Comparison of ENCODE assay signal across 28 cellular contexts in the genomic region with DNA sequence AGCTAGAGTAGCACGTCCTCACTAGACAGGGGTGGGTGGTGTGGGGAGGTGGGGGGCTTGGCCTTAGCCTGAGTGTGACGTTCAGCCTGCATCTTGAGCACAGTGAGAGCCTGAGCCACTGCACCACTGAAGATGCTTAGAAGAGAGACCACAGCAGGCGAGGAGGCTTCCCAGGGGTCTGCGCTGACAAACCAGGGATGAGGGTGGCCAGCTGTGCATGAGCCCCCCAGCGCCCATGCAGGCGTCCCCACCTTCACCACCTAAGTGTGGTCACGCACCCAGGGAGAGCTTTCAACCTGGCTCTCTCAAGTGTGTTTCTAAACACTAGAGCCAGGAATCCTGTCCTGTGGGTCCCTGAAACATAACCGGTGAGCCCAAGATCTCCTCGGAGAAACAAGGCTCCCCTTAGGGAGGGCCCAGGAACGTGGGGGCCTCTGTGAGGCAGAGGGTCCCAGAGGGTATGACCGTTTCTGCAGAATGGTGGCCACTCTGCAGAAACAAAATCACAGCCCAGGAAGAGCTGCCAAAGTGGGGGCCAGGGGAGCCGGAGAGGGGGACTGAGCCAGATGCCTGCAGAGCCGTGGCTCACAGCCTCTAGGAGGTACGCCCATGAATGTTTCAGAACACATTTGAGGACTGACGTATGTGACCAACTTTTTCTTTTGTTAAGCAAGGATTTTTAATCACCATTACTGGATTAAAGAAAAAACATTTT.
A peak's percentile ranks its signal among the peaks of the same experiment; 100 is the strongest.
DNase-seq lines count a peak whose midpoint lies in the region; ATAC-seq and TF ChIP-seq lines count a peak whose summit lies in the region.
"Had no signal": no experiment of that assay in that cellular context is flagged by ENCODE, and none has a peak within 500 bp of the region (broad histone marks: within the 10 kb centered on the region; RNA-seq: fewer than 3 reads in every experiment).

No MANE protein-coding gene starts in this region.

- H3K27me3 ChIP-seq in right cardiac atrium (ENCODE audit: control insufficient read depth, insufficient read depth) (no peaks in the 10 kb centered on the region), neuronal stem cell (ENCODE audit: control insufficient read depth in 3 of 3, insufficient read depth in 3 of 3, low read depth in 1 of 3, low read length in 3 of 3) (peaks cover 0 to 28% (median 0%) of the 10 kb centered on the region in 3 experiments)

- H3K23ac ChIP-seq in neuronal stem cell (ENCODE audit: low read depth, low read length, poor library complexity): no peak overlapping the region

- H3K9ac ChIP-seq in neuronal stem cell (ENCODE audit: low read depth, low read length, poor library complexity): no peak overlapping the region

- H2BK5ac ChIP-seq in neuronal stem cell (ENCODE audit: low read length): no peak overlapping the region

- H2BK15ac ChIP-seq in neuronal stem cell (ENCODE audit: low read length): no peak overlapping the region

- no peaks in the 10 kb centered on the region for H3K36me3 Mint-ChIP-seq in dendritic cell treated with granulocyte-macrophage colony-stimulating factor and Interleukin-4, amounts not matched to agents 40 ng/mL and 50 ng/mL, for 4 days (ENCODE audit: low read depth)
- no peaks in the 10 kb centered on the region for H3K36me3 Mint-ChIP-seq in type B pancreatic cell
- H3K36me3 Mint-ChIP-seq: CD14-positive monocyte; CD8-positive, alpha-beta memory T cell had no signal

- H3K4me3 ChIP-seq in right cardiac atrium (ENCODE audit: low read length) (no peak overlapping the region), neuronal stem cell (ENCODE audit: low read length in 2 of 2) (no peak overlapping the region)
- H3K4me3 ChIP-seq: GM23338 had no signal

- no peak overlapping the region for H2BK12ac ChIP-seq in neuronal stem cell (ENCODE audit: low read length)

- H3K4me1 ChIP-seq in right cardiac atrium (ENCODE audit: control insufficient read depth, insufficient read depth, low read length) (no peaks in the 10 kb centered on the region), neuronal stem cell (ENCODE audit: control insufficient read depth in 2 of 2, insufficient read depth in 1 of 2, low read depth in 1 of 2, low read length in 2 of 2) (peaks cover 0 to 8% of the 10 kb centered on the region in 2 donors)

- H3K79me1 ChIP-seq in neuronal stem cell (ENCODE audit: low read depth, low read length): no peaks in the 10 kb centered on the region

- H3K9me3 ChIP-seq in right cardiac atrium (ENCODE audit: control insufficient read depth, low read length): no peaks in the 10 kb centered on the region
- peaks cover 0 to 4% of the 10 kb centered on the region in 2 donors for H3K9me3 ChIP-seq in neuronal stem cell (replicated peaks in 1 of 2; ENCODE audit: control insufficient read depth in 2 of 2, insufficient read depth in 1 of 2, low read depth in 1 of 2, low read length in 2 of 2)
- H3K9me3 ChIP-seq: BE2C had no signal

- peaks cover 69% of the 10 kb centered on the region for H3K4me1 Mint-ChIP-seq in dendritic cell treated with granulocyte-macrophage colony-stimulating factor and Interleukin-4, amounts not matched to agents 40 ng/mL and 50 ng/mL, for 4 days (ENCODE audit: low read depth)
- peaks cover 19% of the 10 kb centered on the region for H3K4me1 Mint-ChIP-seq in type B pancreatic cell (ENCODE audit: unreplicated experiment)
- H3K4me1 Mint-ChIP-seq: CD14-positive monocyte; CD8-positive, alpha-beta memory T cell had no signal

- H2AFZ ChIP-seq in neuronal stem cell (ENCODE audit: low read length): no peak overlapping the region
- H2AFZ ChIP-seq: GM23338 had no signal

- intact Hi-C loops in left cardiac atrium (cut with DNase I) (no loop called here), right cardiac atrium (cut with DNase I) (no loop called here)
- intact Hi-C loops in dendritic cell treated with granulocyte-macrophage colony-stimulating factor and Interleukin-4, amounts not matched to agents 40 ng/mL and 50 ng/mL, for 4 days (cut with micrococcal nuclease): no loop called here

- 79% methylated on average over 15 of the region's 15 CpGs for WGBS in right cardiac atrium
- WGBS in neuronal stem cell (ENCODE audit: extremely low coverage in 2 of 2, insufficient read length in 2 of 2, insufficient replicate concordance in 1 of 2), 2 donors: no CpG with 5 or more reads among the region's 15 CpGs

- H3K9me3 Mint-ChIP-seq in dendritic cell treated with granulocyte-macrophage colony-stimulating factor and Interleukin-4, amounts not matched to agents 40 ng/mL and 50 ng/mL, for 4 days: peaks cover 17% of the 10 kb centered on the region
- no peaks in the 10 kb centered on the region for H3K9me3 Mint-ChIP-seq in type B pancreatic cell
- H3K9me3 Mint-ChIP-seq: CD8-positive, alpha-beta memory T cell had no signal

- H3K4me2 ChIP-seq in neuronal stem cell (ENCODE audit: insufficient read depth, low read length, poor library complexity, severe bottlenecking): no peak overlapping the region
- H3K4me2 ChIP-seq: GM23338 had no signal

- peaks cover 12% of the 10 kb centered on the region for H3K27me3 Mint-ChIP-seq in dendritic cell treated with granulocyte-macrophage colony-stimulating factor and Interleukin-4, amounts not matched to agents 40 ng/mL and 50 ng/mL, for 4 days
- H3K27me3 Mint-ChIP-seq in type B pancreatic cell: peaks cover 3% of the 10 kb centered on the region

- H3K27ac Mint-ChIP-seq in dendritic cell treated with granulocyte-macrophage colony-stimulating factor and Interleukin-4, amounts not matched to agents 40 ng/mL and 50 ng/mL, for 4 days: peak overlapping the region; percentile 55
- peak overlapping the region; percentile 74 for H3K27ac Mint-ChIP-seq in type B pancreatic cell
- H3K27ac Mint-ChIP-seq: CD8-positive, alpha-beta memory T cell; GM23338; H9 had no signal

- no peak for TF ChIP-seq CTCF in type B pancreatic cell (conservative IDR thresholded peaks at IDR 0.05)

- H3K4me3 Mint-ChIP-seq in dendritic cell treated with granulocyte-macrophage colony-stimulating factor and Interleukin-4, amounts not matched to agents 40 ng/mL and 50 ng/mL, for 4 days: no peak overlapping the region
- H3K4me3 Mint-ChIP-seq in type B pancreatic cell: peak overlapping the region; percentile 28
- H3K4me3 Mint-ChIP-seq: CD14-positive monocyte; CD8-positive, alpha-beta memory T cell; GM23338; H9 had no signal

- peak overlapping the region; percentile 67 for H3K14ac ChIP-seq in neuronal stem cell (ENCODE audit: low read length)

- no peak overlapping the region for H4K91ac ChIP-seq in neuronal stem cell (ENCODE audit: low read depth, low read length, poor library complexity)

- DNase-seq in left cardiac atrium (peak; percentile 8), right cardiac atrium (no peak), neuronal stem cell (ENCODE audit: low spot score) (no peak), type B pancreatic cell (ENCODE audit: extremely low spot score, unreplicated experiment) (no peak), NCI-H2171 (lab: John Stamatoyannopoulos, UW) (no peak), Kasumi-1 (lab: John Stamatoyannopoulos, UW) (no peak)
- DNase-seq: 8988T; ACHN; BE2C; CD8-positive, alpha-beta memory T cell; DMS 273 treated with DMSO at 0.1 percent for 48 hours; DMS79 treated with DMSO at 0.1 percent for 48 hours; H9; NCI-H1105; NCI-H146; NCI-H1930; NCI-H2107; NCI-H446; NCI-H524 treated with DMSO at 0.1 percent for 48 hours; NCI-H82; NK-92 treated with Interleukin-12 subunit alpha and Interleukin-12 subunit beta, amount 100 ng/mL, for 24 hours; SHP77 treated with DMSO at 0.1 percent for 48 hours had no signal

- no peak overlapping the region for H4K8ac ChIP-seq in neuronal stem cell (ENCODE audit: low read depth, low read length)

- peak overlapping the region; percentile 62 for H2BK120ac ChIP-seq in neuronal stem cell (ENCODE audit: low read depth, low read length)

- ATAC-seq in left cardiac atrium (no peak), right cardiac atrium (no peak), HG02870 (IDR thresholded peaks at IDR 0.05; ENCODE audit: unreplicated experiment) (no peak)
- ATAC-seq: GM23338, PC-3 had no signal

- H3K27ac ChIP-seq in right cardiac atrium (ENCODE audit: low read length) (no peak overlapping the region), neuronal stem cell (replicated peaks; ENCODE audit: low read length) (no peak overlapping the region)
- H3K27ac ChIP-seq: HL-60 had no signal

- H3K36me3 ChIP-seq in neuronal stem cell (replicated peaks in 1 of 2; ENCODE audit: control insufficient read depth in 2 of 2, insufficient read depth in 2 of 2, low read length in 2 of 2): no peaks in the 10 kb centered on the region
- H3K36me3 ChIP-seq: BE2C had no signal

- H3K4ac ChIP-seq in neuronal stem cell (ENCODE audit: low read length): no peak overlapping the region

- H2AK5ac ChIP-seq in neuronal stem cell (ENCODE audit: low read depth, low read length): peak overlapping the region; percentile 31

- H3K18ac ChIP-seq in neuronal stem cell (ENCODE audit: low read length): peak overlapping the region; percentile 58
